10 cellular contexts compared by ENCODE assay signal in genomic region chr22:42805016-42805997, GRCh38. TPM values are rescaled to one million over a fixed set of nuclear protein-coding genes. Genes with fewer than 3 reads are reported as not detected.
DNase-seq lines count a peak whose midpoint lies in the region; ATAC-seq, FAIRE-seq and TF ChIP-seq lines count a peak whose summit lies in the region.
"Had no signal": no experiment of that assay in that cellular context is flagged by ENCODE, and none has a peak within 500 bp of the region (broad histone marks: within the 10 kb centered on the region; RNA-seq: fewer than 3 reads in every experiment).

No MANE protein-coding gene starts in this region.

- peak; percentile 54 for DNase-seq in NCI-H1092 treated with DMSO at 0.1 percent for 48 hours (lab: John Stamatoyannopoulos, UW)
- no peak for DNase-seq in NCI-H1092 (lab: John Stamatoyannopoulos, UW)
- peak; percentile 62 for DNase-seq in bronchial epithelial cell (ENCODE audit: low read depth)
- DNase-seq in lung (ENCODE audit: low spot score), result peak; percentile 63
- no peak for DNase-seq in tibial artery
- no peak for DNase-seq in NCI-H226
- DNase-seq in EL, result no peak
- no peak for DNase-seq in NCI-H524 treated with DMSO at 0.1 percent for 48 hours (lab: John Stamatoyannopoulos, UW)

- intact Hi-C loops in tibial artery (cut with DNase I; ENCODE audit: low total_unique reads), result no loop called here

- no peak for FAIRE-seq in bronchial epithelial cell (lab: Jason Lieb, UNC)
- FAIRE-seq: A204.1 had no signal

- H3K4me1 ChIP-seq in lung (ENCODE audit: control insufficient read depth in 2 of 2, insufficient read depth in 2 of 2, low read length in 2 of 2) (peaks cover 0 to 17% of the 10 kb centered on the region in 2 donors), tibial artery (peaks cover 0 to 20% (median 5%) of the 10 kb centered on the region in 4 donors)

- H3K27me3 ChIP-seq in bronchial epithelial cell (ENCODE audit: control insufficient read depth, insufficient read depth, low read length), result no peaks in the 10 kb centered on the region
- no peaks in the 10 kb centered on the region for H3K27me3 ChIP-seq in lung (ENCODE audit: control insufficient read depth, insufficient read depth)
- H3K27me3 ChIP-seq in tibial artery, result no peaks in the 10 kb centered on the region

- H3K9me3 ChIP-seq in lung (ENCODE audit: control insufficient read depth in 2 of 2, insufficient read depth in 1 of 2, low read length in 1 of 2) (no peaks in the 10 kb centered on the region), tibial artery (no peaks in the 10 kb centered on the region)

- no peak for ATAC-seq in lung (ENCODE audit: insufficient read depth, low FRiP score)

- H3K36me3 ChIP-seq in bronchial epithelial cell (ENCODE audit: control insufficient read depth, insufficient read depth, low read length) (peaks cover 19% of the 10 kb centered on the region), lung (ENCODE audit: control insufficient read depth in 2 of 2, insufficient read depth in 2 of 2, low read length in 2 of 2) (peaks cover 17 to 49% of the 10 kb centered on the region in 2 donors), tibial artery (peaks cover 72 to 97% (median 85%) of the 10 kb centered on the region in 3 donors)

- no peak overlapping the region for H3K4me3 ChIP-seq in bronchial epithelial cell (ENCODE audit: low read depth, low read length)
- no peak overlapping the region for H3K4me3 ChIP-seq in lung
- H3K4me3 ChIP-seq in tibial artery, result no peak overlapping the region
- H3K4me3 ChIP-seq: SK-N-MC had no signal

- TF ChIP-seq CTCF in bronchial epithelial cell (IDR thresholded peaks at IDR 0.05; ENCODE audit: insufficient read depth, low read length, severe bottlenecking) (no peak), lung (IDR thresholded peaks at IDR 0.05; ENCODE audit: control extremely low read depth, extremely low read depth) (no peak), tibial artery (IDR thresholded peaks at IDR 0.05) (no peak)

- 43 to 67% methylated on average over 13 of the region's 13 CpGs for whole genome bisulfite sequencing in lung, 2 donors

- peak overlapping the region in 1 of 2 donors; percentile 89 for H3K27ac ChIP-seq in lung (ENCODE audit: low read depth in 1 of 2, low read length in 1 of 2)
- H3K27ac ChIP-seq in tibial artery, result peak overlapping the region; percentile 40 to 45
- H3K27ac ChIP-seq: SK-N-MC had no signal

RNA-seq across cellular contexts. Expression of gene ARFGAP3, which starts 51.8 kb away (rescaled TPM):
- total RNA-seq in bronchial epithelial cell, result 76.7 and 87.7 TPM in 2 replicates
- 10 to 100 TPM; 42.0 to 42.9 TPM for total RNA-seq in lung
- polyA plus RNA-seq in lung, result 10 to 100 TPM; 25.8 to 42.7 TPM

Comparison
In these comparisons a context has a peak if more than half of its experiments do, and no peak if none do; other contexts are left out.
1. DNase-seq: peak in NCI-H1092 treated with DMSO at 0.1 percent for 48 hours (single experiment), bronchial epithelial cell (single experiment) and lung (single experiment); none in NCI-H1092 (single experiment), tibial artery (0 of 2), NCI-H226 (single experiment), EL (single experiment) and NCI-H524 treated with DMSO at 0.1 percent for 48 hours (single experiment).